11 cellular contexts compared by ENCODE assay signal in the genomic region with DNA sequence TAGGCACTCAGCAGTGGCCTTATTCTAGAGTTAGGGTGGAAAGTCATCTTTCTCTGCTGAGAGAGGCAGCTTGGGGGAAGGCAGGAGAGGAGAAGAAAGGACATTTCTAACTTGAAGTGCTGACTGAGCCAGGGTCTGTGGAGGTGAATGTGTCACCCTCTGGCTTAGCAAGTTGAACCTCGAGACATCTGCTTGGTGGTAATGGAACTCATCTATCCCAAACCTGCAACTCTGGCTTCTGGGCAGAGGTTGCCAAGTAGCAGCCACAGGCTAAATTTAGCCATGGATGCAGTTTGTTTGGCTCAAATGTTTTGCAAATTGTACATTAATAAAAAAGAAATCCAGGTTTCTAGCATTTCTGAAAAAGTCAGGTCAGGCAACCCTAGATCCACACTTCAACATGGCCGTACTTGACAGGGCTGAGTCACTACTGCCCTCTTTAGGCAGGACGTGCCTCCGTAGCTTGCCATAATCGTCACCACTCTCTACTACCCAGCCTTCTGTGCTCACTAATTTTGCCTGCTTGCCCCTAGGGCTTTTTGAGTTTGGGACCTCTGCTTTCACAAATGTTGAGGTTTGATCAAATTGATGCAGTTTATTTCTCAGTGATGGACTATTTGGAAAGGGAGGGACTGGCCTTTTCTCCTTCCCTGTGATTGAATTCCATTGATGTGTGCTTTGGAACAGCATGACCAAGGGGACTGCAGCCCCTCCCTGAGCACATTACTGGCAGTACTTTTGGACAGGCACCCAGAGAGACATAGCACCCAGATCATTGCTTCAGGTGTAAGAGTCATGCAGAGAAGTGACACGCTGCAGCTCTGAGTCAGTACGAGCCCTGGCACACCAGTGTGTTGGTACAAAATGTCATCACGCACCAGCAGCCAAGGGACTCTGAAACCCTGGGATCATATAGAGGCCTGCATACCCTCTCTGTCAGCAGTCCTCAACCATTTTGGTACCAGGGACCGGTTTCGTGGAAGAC. TPM values are rescaled to one million over a fixed set of nuclear protein-coding genes. Genes with fewer than 3 reads are reported as not detected.
A peak's percentile ranks its signal among the peaks of the same experiment; 100 is the strongest.
DNase-seq lines count a peak whose midpoint lies in the region; ATAC-seq, FAIRE-seq and TF ChIP-seq lines count a peak whose summit lies in the region.
"Had no signal": no experiment of that assay in that cellular context is flagged by ENCODE, and none has a peak within 500 bp of the region (broad histone marks: within the 10 kb centered on the region; RNA-seq: fewer than 3 reads in every experiment).

No MANE protein-coding gene starts in this region.

- H3K9ac ChIP-seq in K562 (ENCODE audit: insufficient read depth in 1 of 2, low read depth in 2 of 2, low read length in 2 of 2): no peak overlapping the region
- no peak overlapping the region for H3K9ac ChIP-seq in neural progenitor cell

- H4K20me1 ChIP-seq in K562 (replicated peaks; ENCODE audit: control insufficient read depth, insufficient read depth, low read length): no peaks in the 10 kb centered on the region
- H4K20me1 ChIP-seq in neural progenitor cell (ENCODE audit: low read depth): no peaks in the 10 kb centered on the region

- FAIRE-seq in K562 (lab: Jason Lieb, UNC): no peak

- H3K9me3 Mint-ChIP-seq in neural progenitor cell: peaks cover 3% of the 10 kb centered on the region

- CTCF ChIA-PET in K562 (lab: Yijun Ruan, JAX; ENCODE audit: low intra/inter-chr PET ratio): no interaction called here

- 1% methylated on average over 10 of the region's 10 CpGs for whole genome bisulfite sequencing in K562 (ENCODE audit: insufficient coverage, low coverage, missing lambda C conversion rate)
- 71 to 81% (median 80%) methylated on average over 10 of the region's 10 CpGs for WGBS in ovary, 3 donors
- WGBS in body of pancreas, 2 donors: 64% methylated on average over 10 of the region's 10 CpGs

- no peak overlapping the region for H3K27ac Mint-ChIP-seq in neural progenitor cell

- H3K36me3 ChIP-seq in K562 (ENCODE audit: control insufficient read depth, insufficient read depth, low read length) (no peaks in the 10 kb centered on the region), neural progenitor cell (no peaks in the 10 kb centered on the region), ovary (no peaks in the 10 kb centered on the region), body of pancreas (replicated peaks in 1 of 2; ENCODE audit: insufficient read depth in 1 of 2, low read depth in 2 of 2) (no peaks in the 10 kb centered on the region)
- H3K36me3 ChIP-seq: neutrophil had no signal

- TF ChIP-seq POLR2A in K562 (conservative IDR thresholded peaks at IDR 0.05) (no peak), ovary (IDR thresholded peaks at IDR 0.05) (no peak), body of pancreas (IDR thresholded peaks at IDR 0.05) (no peak)

- TF ChIP-seq EP300 in K562 (IDR thresholded peaks at IDR 0.05; ENCODE audit: low read length): no peak
- no peak for TF ChIP-seq EP300 in ovary (IDR thresholded peaks at IDR 0.05)

- no peaks in the 10 kb centered on the region for H3F3A ChIP-seq in neural progenitor cell (ENCODE audit: low read depth)

- POLR2A ChIA-PET in K562 (lab: Yijun Ruan, JAX): no interaction called here

- DNase-seq in EH (ENCODE audit: low read depth): peak; percentile 39
- no peak for DNase-seq in HFF-Myc (ENCODE audit: extremely low read depth, low read depth)
- DNase-seq in K562 (ENCODE audit: extremely low read depth in 1 of 4, low spot score in 3 of 4): peak; percentile 16 to 39 (median 24)
- DNase-seq in neural progenitor cell (ENCODE audit: low spot score): peak; percentile 25
- DNase-seq in NCI-H2107 (lab: John Stamatoyannopoulos, UW): no peak
- DNase-seq in mesenteric fat pad (ENCODE audit: low spot score): no peak
- no peak for DNase-seq in ovary
- no peak for DNase-seq in body of pancreas
- DNase-seq: GF-D8, NCI-H187 treated with DMSO at 0.1 percent for 48 hours had no signal

- H3K9me1 ChIP-seq in K562 (ENCODE audit: control insufficient read depth, insufficient read depth, low read length): no peaks in the 10 kb centered on the region

- H3K4me3 ChIP-seq in HFF-Myc (replicated peaks; ENCODE audit: low read depth, low read length) (no peak overlapping the region), K562 (no peak overlapping the region), neural progenitor cell (no peak overlapping the region), ovary (no peak overlapping the region), body of pancreas (no peak overlapping the region)

- TF ChIP-seq RAD21 in K562 (CRISPR knock-in tag; conservative IDR thresholded peaks at IDR 0.05 in 1 of 2, IDR thresholded peaks at IDR 0.05 in 1 of 2): no peak

- ATAC-seq in K562: peak; percentile 67; the same call in 1 of the 3 replicates
- no peak for ATAC-seq in body of pancreas

- H3K4me2 ChIP-seq in K562 (ENCODE audit: insufficient read depth, low read length) (no peak overlapping the region), neural progenitor cell (no peak overlapping the region)

- no peak overlapping the region for H3K27ac ChIP-seq in K562 (ENCODE audit: extremely low read depth, low read depth, low read length)
- H3K27ac ChIP-seq in neural progenitor cell: no peak overlapping the region
- no peak overlapping the region for H3K27ac ChIP-seq in ovary
- H3K27ac ChIP-seq in body of pancreas: no peak overlapping the region
- H3K27ac ChIP-seq: neutrophil had no signal

- no peaks in the 10 kb centered on the region for H3K36me3 Mint-ChIP-seq in neural progenitor cell

- no TSS peak for BruUV-seq in K562 (replicated peaks; lab: Mats Ljungman, UMichigan)

- H2AFZ ChIP-seq in K562 (ENCODE audit: low read depth, low read length) (no peak overlapping the region), neural progenitor cell (replicated peaks) (no peak overlapping the region)

- no peaks in the 10 kb centered on the region for H3K9me3 ChIP-seq in K562 (replicated peaks; ENCODE audit: control insufficient read depth, insufficient read depth, low read depth, low read length)
- H3K9me3 ChIP-seq in neural progenitor cell (ENCODE audit: low read depth): no peaks in the 10 kb centered on the region
- no peaks in the 10 kb centered on the region for H3K9me3 ChIP-seq in ovary
- H3K9me3 ChIP-seq in body of pancreas: no peaks in the 10 kb centered on the region
- H3K9me3 ChIP-seq: neutrophil had no signal

- TF ChIP-seq CTCF in HFF-Myc (IDR thresholded peaks at IDR 0.05; ENCODE audit: low read depth, low read length, missing control alignments) (peak; percentile 40), K562 (IDR thresholded peaks at IDR 0.05 in 2 of 3, conservative IDR thresholded peaks at IDR 0.05 in 1 of 3; ENCODE audit: insufficient read depth in 2 of 3, low read depth in 1 of 3, low read length in 3 of 3) (peak; percentile 22 to 35 (median 30); a peak in 3 of 6 replicates), neural progenitor cell (IDR thresholded peaks at IDR 0.05) (peak; percentile 42), ovary (IDR thresholded peaks at IDR 0.05) (no peak), body of pancreas (IDR thresholded peaks at IDR 0.05) (no peak)

- in situ Hi-C loops in K562 (cut with MboI): no loop called here

- no peaks in the 10 kb centered on the region for H3K79me2 ChIP-seq in K562 (ENCODE audit: control insufficient read depth, insufficient read depth, low read length)
- no peaks in the 10 kb centered on the region for H3K79me2 ChIP-seq in neural progenitor cell (ENCODE audit: low read depth)

- intact Hi-C loops in K562 (cut with micrococcal nuclease) (no loop called here), ovary (cut with DNase I) (no loop called here), body of pancreas (cut with DNase I) (no loop called here)

- no peak overlapping the region for H3K4me3 Mint-ChIP-seq in neural progenitor cell

- peaks cover 6% of the 10 kb centered on the region for H3K4me1 Mint-ChIP-seq in neural progenitor cell

- peaks cover 3 to 8% of the 10 kb centered on the region in 2 experiments; a peak in 2 of 5 replicates for H3K27me3 ChIP-seq in K562 (ENCODE audit: control insufficient read depth in 2 of 2, insufficient read depth in 2 of 2, low read length in 2 of 2)
- H3K27me3 ChIP-seq in neural progenitor cell: peaks cover 28% of the 10 kb centered on the region
- H3K27me3 ChIP-seq in ovary: no peaks in the 10 kb centered on the region
- H3K27me3 ChIP-seq in body of pancreas: peaks cover 0 to 9% of the 10 kb centered on the region in 2 donors

- H3K4me1 ChIP-seq in K562 (replicated peaks in 1 of 2; ENCODE audit: control insufficient read depth in 2 of 2, insufficient read depth in 2 of 2, low read length in 2 of 2): no peaks in the 10 kb centered on the region
- peaks cover 20% of the 10 kb centered on the region for H3K4me1 ChIP-seq in neural progenitor cell
- H3K4me1 ChIP-seq in ovary (ENCODE audit: insufficient read depth): no peaks in the 10 kb centered on the region
- peaks cover 11% of the 10 kb centered on the region for H3K4me1 ChIP-seq in body of pancreas

- peaks cover 9% of the 10 kb centered on the region for H3K27me3 Mint-ChIP-seq in neural progenitor cell (ENCODE audit: insufficient read depth, low read depth)

RNA-seq across cellular contexts. Expression of a gene that starts 5.2 kb away (rescaled TPM):
- total RNA-seq in K562 (2011; cell fraction: chromatin; rRNA removed; ENCODE audit: low replicate concordance): not detected in 2 replicates
- total RNA-seq in K562 (2011; cell fraction: nucleolus; rRNA removed): not detected in 2 replicates
- not detected in 2 replicates for total RNA-seq in K562 (2011; cell fraction: nucleoplasm; rRNA removed)
- not detected in 2 replicates for total RNA-seq in K562 (2014; rRNA removed)
- not detected in 2 replicates for total RNA-seq in K562 (2014; rRNA removed; fragmentation: Illumina TruSeq; extraction: Trizol)
- not detected in 2 replicates for total RNA-seq in K562 (2015; rRNA removed; fragmentation: Illumina TruSeq; extraction: Trizol)
- total RNA-seq in K562 (2021): not detected in 2 replicates
- polyA plus RNA-seq in K562 (2011; rRNA removed): not detected in 2 replicates
- 0.01 TPM in 1 of 2 replicates, not detected in the other for polyA plus RNA-seq in K562 (2011; cell fraction: cytosol; rRNA removed)
- not detected in 2 replicates for polyA plus RNA-seq in K562 (2011; cell fraction: nucleus; rRNA removed)
- not detected in 2 replicates for polyA plus RNA-seq in K562 (2012)
- polyA plus RNA-seq in K562 (2014; fragmentation: Illumina TruSeq; extraction: Trizol): not detected in 2 replicates
- under 1 TPM in 1 of 2 experiments, not detected in 1; 0.03 TPM for polyA plus RNA-seq in K562 (2014; fragmentation: Nextera tagmentation; extraction: Ambion mirVana)
- not detected in 2 replicates for polyA plus RNA-seq in K562 (2014; rRNA removed)
- polyA minus RNA-seq in K562 (2011; rRNA and poly(A)+ RNA removed): not detected in 2 replicates
- polyA minus RNA-seq in K562 (2011; cell fraction: cytosol; rRNA and poly(A)+ RNA removed): not detected in 2 replicates
- not detected in 2 replicates for polyA minus RNA-seq in K562 (2011; cell fraction: nucleus; rRNA and poly(A)+ RNA removed)
- total RNA-seq in neural progenitor cell (ENCODE audit: low replicate concordance): 3.0 and 3.2 TPM in 2 replicates
- 18.3 TPM for total RNA-seq in mesenteric fat pad
- total RNA-seq in ovary: 1 to 10 TPM; 2.0 to 8.7 (median 4.8) TPM
- 10 to 100 TPM in 1 of 2 donors, 1 to 10 TPM in 1; 1.9 to 34.2 TPM for polyA plus RNA-seq in ovary
- 1 to 10 TPM in 1 of 2 donors, not detected in 1; 2.9 TPM for total RNA-seq in body of pancreas

Comparison
In these comparisons a context has a peak if more than half of its experiments do, and no peak if none do; other contexts are left out.
1. DNase-seq: peak in EH (single experiment), K562 (4 of 4) and neural progenitor cell (single experiment); none in HFF-Myc (single experiment), NCI-H2107 (single experiment), mesenteric fat pad (single experiment), ovary (0 of 5) and body of pancreas (0 of 4).
2. CTCF ChIP-seq: peak in HFF-Myc (single experiment), K562 (3 of 3) and neural progenitor cell (single experiment); none in ovary (0 of 3) and body of pancreas (0 of 7).